8 cellular contexts compared by ENCODE assay signal in genomic region chr16:58733248-58733670, GRCh38. TPM values are rescaled to one million over a fixed set of nuclear protein-coding genes. Genes with fewer than 3 reads are reported as not detected.
DNase-seq lines count a peak whose midpoint lies in the region; ATAC-seq and TF ChIP-seq lines count a peak whose summit lies in the region.

No MANE protein-coding gene starts in this region.

- WGBS in testis, 2 donors, result 1 to 3% methylated on average over 23 of the region's 23 CpGs

- peak overlapping the region; percentile 74 to 96 (median 92) for H3K4me3 ChIP-seq in BLaER1 treated with 17β-estradiol and CSF1 and Interleukin-3, amounts not matched to agents 10 nM and 100 nM
- H3K4me3 ChIP-seq in cardiac fibroblast (replicated peaks in 1 of 2; ENCODE audit: low read depth in 2 of 2, low read length in 2 of 2) (peak overlapping the region; percentile 93 to 94), left lung (peak overlapping the region; percentile 86 to 98), testis (peak overlapping the region; percentile 84 to 93)

- peak overlapping the region; percentile 77 to 93 (median 87) for H3K9ac ChIP-seq in BLaER1 treated with 17β-estradiol and CSF1 and Interleukin-3, amounts not matched to agents 10 nM and 100 nM

- peaks cover 0 to 33% (median 15%) of the 10 kb centered on the region in 11 experiments; a peak in 15 of 22 replicates for H3K36me3 ChIP-seq in BLaER1 treated with 17β-estradiol and CSF1 and Interleukin-3, amounts not matched to agents 10 nM and 100 nM
- H3K36me3 ChIP-seq in left lung (no peaks in the 10 kb centered on the region), testis (ENCODE audit: low read depth, missing control alignments) (no peaks in the 10 kb centered on the region)

- in situ Hi-C loops in KBM-7 (cut with MboI; ENCODE audit: low pct_unique_long_range_greater_than_20kb, low sequenced_read_pairs), result no loop called here

- peak; percentile 18 for DNase-seq in KBM-7
- DNase-seq in cardiac fibroblast (ENCODE audit: low read depth in 2 of 2), result peak; percentile 9 to 32
- DNase-seq in left lung, result no peak
- no peak for DNase-seq in testis
- no peak for DNase-seq in NCI-H187 (lab: John Stamatoyannopoulos, UW)
- DNase-seq in UCSD-AML1 (lab: John Stamatoyannopoulos, UW; ENCODE audit: unreplicated experiment), result no peak

- H3K4me2 ChIP-seq in BLaER1 treated with 17β-estradiol and CSF1 and Interleukin-3, amounts not matched to agents 10 nM and 100 nM, result peak overlapping the region; percentile 85 to 97 (median 91)

- H3K9me3 ChIP-seq in BLaER1 treated with 17β-estradiol and CSF1 and Interleukin-3, amounts not matched to agents 10 nM and 100 nM (replicated peaks in 1 of 11), result no peaks in the 10 kb centered on the region
- H3K9me3 ChIP-seq in left lung, result no peaks in the 10 kb centered on the region
- H3K9me3 ChIP-seq in testis, result no peaks in the 10 kb centered on the region

- intact Hi-C loops in left lung (cut with DNase I) (no loop called here), testis (cut with DNase I; ENCODE audit: low total_unique reads) (no loop called here)

- ATAC-seq in left lung, result peak; percentile 22
- ATAC-seq in HG03139 (IDR thresholded peaks at IDR 0.05; ENCODE audit: unreplicated experiment), result no peak

- TF ChIP-seq CTCF in cardiac fibroblast (IDR thresholded peaks at IDR 0.05; ENCODE audit: low read depth, low read length) (no peak), left lung (IDR thresholded peaks at IDR 0.05) (no peak), testis (IDR thresholded peaks at IDR 0.05) (no peak)

- peaks cover 0 to 45% (median 33%) of the 10 kb centered on the region in 11 experiments; a peak in 15 of 22 replicates for H4K20me1 ChIP-seq in BLaER1 treated with 17β-estradiol and CSF1 and Interleukin-3, amounts not matched to agents 10 nM and 100 nM

- H3K27ac ChIP-seq in BLaER1 treated with 17β-estradiol and CSF1 and Interleukin-3, amounts not matched to agents 10 nM and 100 nM, result peak overlapping the region; percentile 12 to 89 (median 85); a peak in 21 of 22 replicates
- H3K27ac ChIP-seq in left lung (peak overlapping the region; percentile 65 to 74), testis (peak overlapping the region; percentile 44 to 76)

- peaks cover 30 to 45% (median 38%) of the 10 kb centered on the region in 10 experiments for H3K4me1 ChIP-seq in BLaER1 treated with 17β-estradiol and CSF1 and Interleukin-3, amounts not matched to agents 10 nM and 100 nM
- H3K4me1 ChIP-seq in left lung, result peaks cover 13 to 24% of the 10 kb centered on the region in 2 donors
- H3K4me1 ChIP-seq in testis, result peaks cover 12% of the 10 kb centered on the region

- no peak for TF ChIP-seq POLR2A in testis (IDR thresholded peaks at IDR 0.05)

- no peaks in the 10 kb centered on the region for H3K27me3 ChIP-seq in BLaER1 treated with 17β-estradiol and CSF1 and Interleukin-3, amounts not matched to agents 10 nM and 100 nM
- H3K27me3 ChIP-seq in left lung, result no peaks in the 10 kb centered on the region
- no peaks in the 10 kb centered on the region for H3K27me3 ChIP-seq in testis

RNA-seq across cellular contexts. Expression of gene GOT2, which starts 0.9 kb away (rescaled TPM):
- total RNA-seq in left lung (10 to 100 TPM; 61.2 to 70.5 TPM), testis (100 to 1,000 TPM; 108 to 138 TPM)
- polyA plus RNA-seq in testis (ENCODE audit: insufficient read depth, low read depth, low replicate concordance), result 81.0 TPM

RNA-seq across cellular contexts. Expression of gene SLC38A7, which starts 48.7 kb away (rescaled TPM):
- 10 to 100 TPM; 25.1 to 32.6 TPM for total RNA-seq in left lung
- total RNA-seq in testis, result 10 to 100 TPM; 37.4 to 76.4 TPM
- polyA plus RNA-seq in testis (ENCODE audit: insufficient read depth, low read depth, low replicate concordance), result 66.6 TPM

Comparison
In these comparisons a context has a peak if more than half of its experiments do, and no peak if none do; other contexts are left out.
1. DNase-seq: peak in KBM-7 (single experiment) and cardiac fibroblast (2 of 2); none in left lung (0 of 2), testis (single experiment), NCI-H187 (0 of 2) and UCSD-AML1 (single experiment).
2. Peak in every context shown above with its lines, with median percentiles within 50 percentile points of each other: H3K27ac ChIP-seq and H3K4me3 ChIP-seq.